In the genomic region with DNA sequence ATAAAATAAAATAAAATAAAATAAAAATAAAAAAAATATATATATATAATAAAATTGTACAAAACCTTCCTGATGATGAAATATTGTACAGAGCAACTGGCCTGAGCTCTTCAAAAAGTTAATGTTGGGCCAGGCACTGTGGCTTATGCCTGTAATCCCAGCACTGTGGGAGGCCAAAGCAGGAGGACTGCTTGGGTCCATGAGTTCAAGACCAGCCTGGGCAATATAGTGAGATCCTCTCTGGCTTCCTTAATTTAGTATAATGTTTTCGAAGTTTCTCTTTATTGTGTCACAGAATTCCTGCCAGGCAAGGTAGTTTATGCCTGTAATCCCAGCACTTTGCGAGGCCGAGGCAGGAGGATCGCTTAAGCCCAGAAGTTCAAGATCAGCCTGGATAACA, we compare ENCODE assay signal across 32 cellular contexts.
"Had no signal": no experiment of that assay in that cellular context is flagged by ENCODE, and none has a peak within 500 bp of the region (broad histone marks: within the 10 kb centered on the region; RNA-seq: fewer than 3 reads in every experiment).

No MANE protein-coding gene starts in this region.

- H3K36me3 ChIP-seq: ovary, spleen, suprapubic skin, tibial artery, transverse colon, upper lobe of right lung, uterus had no signal

- DNase-seq: naive thymus-derived CD8-positive, alpha-beta T cell; nephron progenitor cell; occipital lobe; ovary; posterior cingulate gyrus; psoas muscle; right cardiac atrium; spleen; stimulated activated CD4-positive, alpha-beta T cell treated with anti-CD3 and anti-CD28 coated beads, Interleukin-12 subunit alpha, Interleukin-12 subunit beta, amount 100 ng/mL, for 4 hours; stimulated activated CD4-positive, alpha-beta T cell treated with anti-CD3 and anti-CD28 coated beads, Interleukin-1b, Interleukin-23, amount 100 ng/mL, for 48 hours; stimulated activated CD4-positive, alpha-beta T cell treated with anti-CD3 and anti-CD28 coated beads, Interleukin-4, amount 100 ng/mL, for 1 hour; stimulated activated CD4-positive, alpha-beta T cell treated with anti-CD3 and anti-CD28 coated beads, Interleukin-4, amount 100 ng/mL, for 4 hours; stimulated activated CD8-positive, alpha-beta memory T cell treated with anti-CD3 and anti-CD28 coated beads, Interleukin-4, amount 100 ng/mL, for 48 hours; stimulated activated naive CD4-positive, alpha-beta T cell; stimulated activated naive CD8-positive, alpha-beta T cell treated with anti-CD3 and anti-CD28 coated beads, Interleukin-15, amount 100 ng/mL, for 72 hours; stimulated activated naive CD8-positive, alpha-beta T cell treated with anti-CD3 and anti-CD28 coated beads, Interleukin-15, Interleukin-2, amounts not matched to agents 100 U/mL and 50 U/mL, for 24 hours; substantia nigra; testis; tibial artery; transverse colon; upper lobe of right lung; uterus had no signal

- H3K27me3 Mint-ChIP-seq: progenitor cell of endocrine pancreas, type B pancreatic cell had no signal

- H3K9me3 ChIP-seq: ovary, psoas muscle, spleen, suprapubic skin, testis, tibial artery, transverse colon, upper lobe of right lung, uterus had no signal

- H3K4me3 ChIP-seq: ovary, psoas muscle, skin epidermis, smooth muscle cell, spleen, suprapubic skin, testis, tibial artery, transverse colon, upper lobe of right lung, uterus had no signal

- H3K27me3 ChIP-seq: ovary, spleen, suprapubic skin, testis, uterus had no signal

- H3K4me1 ChIP-seq: parathyroid adenoma, psoas muscle, spleen, suprapubic skin, testis, tibial artery, transverse colon, uterus had no signal

- H3K9me3 Mint-ChIP-seq: naive thymus-derived CD8-positive, alpha-beta T cell; natural killer cell treated with Interleukin-12 subunit alpha and Interleukin-12 subunit beta and Interleukin-15 and Interleukin-18, amount 100 ng/mL, for 72 hours; nephron progenitor cell; neural crest cell; stimulated activated memory B cell treated with anti-CD40 and anti-IgM and Interleukin-4, amounts not matched to agents 10 μg/mL and 1 μg/mL and 100 μg/mL, for 72 hours; stimulated activated naive CD8-positive, alpha-beta T cell treated with anti-CD3 and anti-CD28 coated beads, Interleukin-15, amount 100 ng/mL, for 72 hours; type B pancreatic cell had no signal

- H3K4me1 Mint-ChIP-seq: stimulated activated memory B cell treated with anti-CD40 and anti-IgM and Interleukin-4, amounts not matched to agents 10 μg/mL and 1 μg/mL and 100 μg/mL, for 72 hours; stimulated activated naive CD8-positive, alpha-beta T cell treated with anti-CD3 and anti-CD28 coated beads, Interleukin-15, amount 100 ng/mL, for 72 hours had no signal

- ATAC-seq: naive thymus-derived CD8-positive, alpha-beta T cell; natural killer cell treated with Interleukin-12 subunit alpha and Interleukin-12 subunit beta and Interleukin-15 and Interleukin-18, amount 100 ng/mL, for 72 hours; psoas muscle; right cardiac atrium; sciatic nerve; stimulated activated memory B cell treated with anti-CD40 and anti-IgM and Interleukin-4, amounts not matched to agents 10 μg/mL and 1 μg/mL and 100 μg/mL, for 72 hours; stimulated activated naive CD8-positive, alpha-beta T cell treated with anti-CD3 and anti-CD28 coated beads, Interleukin-15, amount 100 ng/mL, for 72 hours; stimulated activated naive CD8-positive, alpha-beta T cell treated with anti-CD3 and anti-CD28 coated beads, Interleukin-15, Interleukin-2, amounts not matched to agents 100 U/mL and 50 U/mL, for 24 hours; upper lobe of right lung had no signal

- H3K4me3 Mint-ChIP-seq: naive thymus-derived CD8-positive, alpha-beta T cell; natural killer cell treated with Interleukin-12 subunit alpha and Interleukin-12 subunit beta and Interleukin-15 and Interleukin-18, amount 100 ng/mL, for 72 hours; nephron progenitor cell; neural crest cell; stimulated activated memory B cell treated with anti-CD40 and anti-IgM and Interleukin-4, amounts not matched to agents 10 μg/mL and 1 μg/mL and 100 μg/mL, for 72 hours; stimulated activated naive CD8-positive, alpha-beta T cell treated with anti-CD3 and anti-CD28 coated beads, Interleukin-15, amount 100 ng/mL, for 72 hours; type B pancreatic cell had no signal

- H3K27ac Mint-ChIP-seq: naive thymus-derived CD8-positive, alpha-beta T cell; natural killer cell treated with Interleukin-12 subunit alpha and Interleukin-12 subunit beta and Interleukin-15 and Interleukin-18, amount 100 ng/mL, for 72 hours; nephron progenitor cell; progenitor cell of endocrine pancreas; stimulated activated memory B cell treated with anti-CD40 and anti-IgM and Interleukin-4, amounts not matched to agents 10 μg/mL and 1 μg/mL and 100 μg/mL, for 72 hours; stimulated activated naive CD8-positive, alpha-beta T cell treated with anti-CD3 and anti-CD28 coated beads, Interleukin-15, amount 100 ng/mL, for 72 hours; type B pancreatic cell had no signal

- H3K36me3 Mint-ChIP-seq: naive thymus-derived CD8-positive, alpha-beta T cell; natural killer cell treated with Interleukin-12 subunit alpha and Interleukin-12 subunit beta and Interleukin-15 and Interleukin-18, amount 100 ng/mL, for 72 hours; stimulated activated memory B cell treated with anti-CD40 and anti-IgM and Interleukin-4, amounts not matched to agents 10 μg/mL and 1 μg/mL and 100 μg/mL, for 72 hours; type B pancreatic cell had no signal

- H3K27ac ChIP-seq: ovary, parathyroid adenoma, psoas muscle, skin epidermis, spleen, suprapubic skin, testis, tibial artery, transverse colon, upper lobe of right lung, uterus had no signal
